Comparison of ENCODE assay signal across 9 cellular contexts in genomic region chr1:15803380-15803779, GRCh38. TPM values are rescaled to one million over a fixed set of nuclear protein-coding genes. Genes with fewer than 3 reads are reported as not detected.
DNase-seq lines count a peak whose midpoint lies in the region; ATAC-seq and TF ChIP-seq lines count a peak whose summit lies in the region.
"Had no signal": no experiment of that assay in that cellular context is flagged by ENCODE, and none has a peak within 500 bp of the region (broad histone marks: within the 10 kb centered on the region; RNA-seq: fewer than 3 reads in every experiment).

No MANE protein-coding gene starts in this region.

- peak; percentile 30 for TF ChIP-seq CTCF in lower lobe of right lung (IDR thresholded peaks at IDR 0.05)

- no peak overlapping the region for H3K4me3 ChIP-seq in Jurkat, Clone E6-1 (ENCODE audit: low read length)
- no peak overlapping the region for H3K4me3 ChIP-seq in lower lobe of right lung

- ATAC-seq in activated T-helper 17 cell treated with anti-CD3 and anti-CD28 coated beads, Interleukin-2, amount 50 U/mL, for 72 hours (replicated peaks): peak; percentile 52
- ATAC-seq in lower lobe of right lung: no peak
- no peak for ATAC-seq in HG03025 (IDR thresholded peaks at IDR 0.05; ENCODE audit: low FRiP score, unreplicated experiment)
- no peak for ATAC-seq in HG03108 (IDR thresholded peaks at IDR 0.05; ENCODE audit: unreplicated experiment)
- ATAC-seq in GM19452 (IDR thresholded peaks at IDR 0.05; ENCODE audit: unreplicated experiment): no peak

- no peaks in the 10 kb centered on the region for H3K27me3 ChIP-seq in lower lobe of right lung (ENCODE audit: low read depth)

- no peaks in the 10 kb centered on the region for H3K9me3 ChIP-seq in lower lobe of right lung

- H3K36me3 Mint-ChIP-seq in activated T-helper 17 cell treated with anti-CD3 and anti-CD28 coated beads, Interleukin-2, amount 50 U/mL, for 72 hours (ENCODE audit: low read depth): no peaks in the 10 kb centered on the region

- no peaks in the 10 kb centered on the region for H3K4me1 Mint-ChIP-seq in activated T-helper 17 cell treated with anti-CD3 and anti-CD28 coated beads, Interleukin-2, amount 50 U/mL, for 72 hours

- H3K4me1 ChIP-seq in lower lobe of right lung: peaks cover 30% of the 10 kb centered on the region

- no peaks in the 10 kb centered on the region for H3K9me3 Mint-ChIP-seq in activated T-helper 17 cell treated with anti-CD3 and anti-CD28 coated beads, Interleukin-2, amount 50 U/mL, for 72 hours

- H3K27me3 Mint-ChIP-seq in activated T-helper 17 cell treated with anti-CD3 and anti-CD28 coated beads, Interleukin-2, amount 50 U/mL, for 72 hours: peaks cover 3% of the 10 kb centered on the region

- H3K27ac Mint-ChIP-seq in activated T-helper 17 cell treated with anti-CD3 and anti-CD28 coated beads, Interleukin-2, amount 50 U/mL, for 72 hours: no peak overlapping the region

- no peak overlapping the region for H3K4me3 Mint-ChIP-seq in activated T-helper 17 cell treated with anti-CD3 and anti-CD28 coated beads, Interleukin-2, amount 50 U/mL, for 72 hours

- no peaks in the 10 kb centered on the region for H3K36me3 ChIP-seq in lower lobe of right lung

- peak; percentile 43 for DNase-seq in NCI-H1105 treated with DMSO at 0.1 percent for 48 hours (lab: John Stamatoyannopoulos, UW)
- DNase-seq in NCI-H1105 (lab: John Stamatoyannopoulos, UW): no peak
- DNase-seq in Jurkat, Clone E6-1 (ENCODE audit: low read depth, low spot score): peak; percentile 7
- no peak for DNase-seq in lower lobe of right lung

- intact Hi-C loops in lower lobe of right lung (cut with DNase I): no loop called here

- no peak overlapping the region for H3K27ac ChIP-seq in lower lobe of right lung
- H3K27ac ChIP-seq: C4-2B had no signal

RNA-seq across cellular contexts. Expression of gene UQCRHL, which starts 4.1 kb away (rescaled TPM):
- polyA plus RNA-seq in Jurkat, Clone E6-1 (2012; ENCODE audit: insufficient read depth, insufficient read length): 2.0 TPM
- total RNA-seq in activated T-helper 17 cell treated with anti-CD3 and anti-CD28 coated beads, Interleukin-2, amount 50 U/mL, for 72 hours: 1 to 10 TPM; 1.8 to 2.2 TPM
- 1.1 TPM for total RNA-seq in lower lobe of right lung

RNA-seq across cellular contexts. Expression of gene SPEN, which starts 44.1 kb away (rescaled TPM):
- 37.7 TPM for polyA plus RNA-seq in Jurkat, Clone E6-1 (2012; ENCODE audit: insufficient read depth, insufficient read length)
- total RNA-seq in activated T-helper 17 cell treated with anti-CD3 and anti-CD28 coated beads, Interleukin-2, amount 50 U/mL, for 72 hours: 10 to 100 TPM; 48.9 to 66.7 TPM
- total RNA-seq in lower lobe of right lung: 54.7 TPM

RNA-seq across cellular contexts. Expression of gene FBLIM1, which starts 44.8 kb away (rescaled TPM):
- polyA plus RNA-seq in Jurkat, Clone E6-1 (2012; ENCODE audit: insufficient read depth, insufficient read length): not detected
- total RNA-seq in activated T-helper 17 cell treated with anti-CD3 and anti-CD28 coated beads, Interleukin-2, amount 50 U/mL, for 72 hours: not detected
- total RNA-seq in lower lobe of right lung: 20.1 TPM

Comparison
In these comparisons a context has a peak if more than half of its experiments do, and no peak if none do; other contexts are left out.
1. DNase-seq: peak in NCI-H1105 treated with DMSO at 0.1 percent for 48 hours (single experiment) and Jurkat, Clone E6-1 (single experiment); none in NCI-H1105 (single experiment) and lower lobe of right lung (single experiment).
2. RNA of gene FBLIM1, which starts 44.8 kb away (total RNA-seq): 20.1 TPM in lower lobe of right lung (single experiment); not detected in activated T-helper 17 cell treated with anti-CD3 and anti-CD28 coated beads, Interleukin-2, amount 50 U/mL, for 72 hours; every median in the first group is over 10 times any median in the second.